In the genomic region with DNA sequence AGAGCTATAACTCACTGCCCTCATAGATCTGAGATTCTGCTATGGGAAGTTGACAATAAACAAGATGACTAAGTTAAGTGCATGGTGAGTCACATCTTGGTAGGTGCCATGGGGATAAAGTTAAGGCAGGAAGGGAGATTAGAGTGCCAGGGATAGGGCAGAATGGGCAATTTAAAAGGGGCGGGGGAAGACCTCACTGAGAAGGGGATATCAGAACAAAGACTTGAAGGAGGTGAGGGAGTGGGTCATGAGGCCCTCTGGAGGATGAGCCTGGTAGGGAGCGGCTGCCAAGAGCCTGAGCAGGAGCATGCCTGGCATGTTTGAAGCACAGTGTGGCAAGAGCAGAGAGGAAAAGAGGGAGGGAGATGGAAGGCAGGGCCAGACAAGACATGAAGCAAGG, we compare ENCODE assay signal across 15 cellular contexts. TPM values are rescaled to one million over a fixed set of nuclear protein-coding genes. Genes with fewer than 3 reads are reported as not detected.
A peak's percentile ranks its signal among the peaks of the same experiment; 100 is the strongest.
DNase-seq lines count a peak whose midpoint lies in the region; ATAC-seq and TF ChIP-seq lines count a peak whose summit lies in the region.
"Had no signal": no experiment of that assay in that cellular context is flagged by ENCODE, and none has a peak within 500 bp of the region (broad histone marks: within the 10 kb centered on the region; RNA-seq: fewer than 3 reads in every experiment).

No MANE protein-coding gene starts in this region.

- H3K36me3 Mint-ChIP-seq in endothelial cell (ENCODE audit: low read depth, unreplicated experiment): peaks cover 35% of the 10 kb centered on the region

- H3K9me3 Mint-ChIP-seq in endothelial cell (ENCODE audit: unreplicated experiment): peaks cover 23% of the 10 kb centered on the region

- peaks cover 9% of the 10 kb centered on the region for H3K27me3 Mint-ChIP-seq in endothelial cell (ENCODE audit: unreplicated experiment)

- H3K27ac ChIP-seq in gastrocnemius medialis: no peak overlapping the region
- H3K27ac ChIP-seq: SJCRH30, suprapubic skin had no signal

- H3K4me3 Mint-ChIP-seq in endothelial cell (ENCODE audit: unreplicated experiment): peak overlapping the region; percentile 15

- no peaks in the 10 kb centered on the region for H3K27me3 ChIP-seq in gastrocnemius medialis
- H3K27me3 ChIP-seq: SJCRH30, suprapubic skin had no signal

- ATAC-seq in gastrocnemius medialis (peak; percentile 21 to 36), GM18498 (IDR thresholded peaks at IDR 0.05; ENCODE audit: unreplicated experiment) (no peak), HG02642 (IDR thresholded peaks at IDR 0.05; ENCODE audit: poor library complexity, unreplicated experiment) (no peak)
- ATAC-seq: left lobe of liver had no signal

- DNase-seq in H4 (ENCODE audit: low spot score) (peak; percentile 96), NCI-H226 (peak; percentile 46), endothelial cell (ENCODE audit: low spot score) (no peak), gastrocnemius medialis (no peak)
- no peak for DNase-seq in activated T-cell treated with anti-CD3 and anti-CD28 coated beads, Interleukin-2, amount 50 U/mL, for 1 hour
- DNase-seq: activated T-cell treated with anti-CD3 and anti-CD28 coated beads for 4 hours, NCI-H1105 treated with DMSO at 0.1 percent for 48 hours, NCI-H526 treated with DMSO at 0.1 percent for 48 hours, SJCRH30 had no signal

- no peak for TF ChIP-seq CTCF in endothelial cell (IDR thresholded peaks at IDR 0.05; ENCODE audit: unreplicated experiment)
- TF ChIP-seq CTCF in gastrocnemius medialis (IDR thresholded peaks at IDR 0.05 in 4 of 5, conservative IDR thresholded peaks at IDR 0.05 in 1 of 5): no peak

- H3K4me1 ChIP-seq in gastrocnemius medialis: no peaks in the 10 kb centered on the region
- H3K4me1 ChIP-seq: SJCRH30, suprapubic skin had no signal

- in situ Hi-C loops in gastrocnemius medialis (cut with MboI; ENCODE audit: low sequenced_read_pairs in 4 of 4): no loop called here

- H3K4me3 ChIP-seq in gastrocnemius medialis: no peak overlapping the region
- H3K4me3 ChIP-seq: SJCRH30, suprapubic skin had no signal

- intact Hi-C loops in gastrocnemius medialis (cut with DNase I; ENCODE audit: low total_unique reads): loop anchor here (5.0 kb wide), 1 partner anchor 35 kb away; the partner anchor contains the start of gene CRHR2

- H3K4me1 Mint-ChIP-seq in endothelial cell (ENCODE audit: unreplicated experiment): no peaks in the 10 kb centered on the region

- no peak overlapping the region for H3K27ac Mint-ChIP-seq in endothelial cell (ENCODE audit: unreplicated experiment)

- no peaks in the 10 kb centered on the region for H3K36me3 ChIP-seq in gastrocnemius medialis
- H3K36me3 ChIP-seq: SJCRH30, suprapubic skin had no signal

- H3K9me3 ChIP-seq in gastrocnemius medialis: peaks cover 0 to 3% (median 0%) of the 10 kb centered on the region in 3 donors

- TF ChIP-seq POLR2A in gastrocnemius medialis (IDR thresholded peaks at IDR 0.05): no peak

RNA-seq across cellular contexts. Expression of gene INMT, which starts 34.8 kb away (rescaled TPM):
- 0.66 and 0.68 TPM in 2 replicates for total RNA-seq in H4 (2014; rRNA removed; shearing (Covaris generic))
- total RNA-seq in endothelial cell (ENCODE audit: unreplicated experiment): 1.4 TPM
- total RNA-seq in gastrocnemius medialis: 1 to 10 TPM; 1.9 to 8.6 (median 5.5) TPM

RNA-seq across cellular contexts. Expression of gene CRHR2, which starts 34.9 kb away (rescaled TPM):
- total RNA-seq in H4 (2014; rRNA removed; shearing (Covaris generic)): not detected in 2 replicates
- 0.38 TPM for total RNA-seq in endothelial cell (ENCODE audit: unreplicated experiment)
- total RNA-seq in gastrocnemius medialis: under 1 TPM in 2 of 4 donors, not detected in 2; 0.07 to 0.52 TPM
- total RNA-seq: dermis microvascular lymphatic vessel endothelial cell, glomerular endothelial cell, left lobe of liver, SJCRH30 had no signal

RNA-seq across cellular contexts. Expression of gene MINDY4, which starts 54.0 kb away (rescaled TPM):
- 6.9 and 7.5 TPM in 2 replicates for total RNA-seq in H4 (2014; rRNA removed; shearing (Covaris generic))
- 4.7 TPM for total RNA-seq in endothelial cell (ENCODE audit: unreplicated experiment)
- 1 to 10 TPM; 1.4 to 4.3 (median 3.0) TPM for total RNA-seq in gastrocnemius medialis
- total RNA-seq: SJCRH30 had no signal

Comparison
In these comparisons a context has a peak if more than half of its experiments do, and no peak if none do; other contexts are left out.
1. DNase-seq: peak in H4 (single experiment) and NCI-H226 (single experiment); none in endothelial cell (single experiment), gastrocnemius medialis (0 of 2) and activated T-cell treated with anti-CD3 and anti-CD28 coated beads, Interleukin-2, amount 50 U/mL, for 1 hour (single experiment).
2. ATAC-seq: peak in gastrocnemius medialis (2 of 2); none in GM18498 (single experiment) and HG02642 (single experiment).